9 cellular contexts compared by ENCODE assay signal in genomic region chr12:22627351-22627750, GRCh38. TPM values are rescaled to one million over a fixed set of nuclear protein-coding genes. Genes with fewer than 3 reads are reported as not detected.
A peak's percentile ranks its signal among the peaks of the same experiment; 100 is the strongest.
DNase-seq lines count a peak whose midpoint lies in the region; ATAC-seq, FAIRE-seq and TF ChIP-seq lines count a peak whose summit lies in the region.
"Had no signal": no experiment of that assay in that cellular context is flagged by ENCODE, and none has a peak within 500 bp of the region (broad histone marks: within the 10 kb centered on the region; RNA-seq: fewer than 3 reads in every experiment).

No MANE protein-coding gene starts in this region.

- peak overlapping the region; percentile 35 to 99 (median 84) for H3K27ac Mint-ChIP-seq in CD8-positive, alpha-beta memory T cell
- H3K27ac Mint-ChIP-seq in neural crest cell (ENCODE audit: unreplicated experiment) = no peak overlapping the region

- H3K36me3 ChIP-seq in CD8-positive, alpha-beta memory T cell (ENCODE audit: insufficient read depth, low read length) = no peaks in the 10 kb centered on the region
- H3K36me3 ChIP-seq in effector memory CD4-positive, alpha-beta T cell (ENCODE audit: control insufficient read depth, insufficient read depth, low read length) = no peaks in the 10 kb centered on the region

- peak overlapping the region; percentile 48 for H3K4me3 ChIP-seq in CD8-positive, alpha-beta memory T cell (ENCODE audit: low read length)
- peak overlapping the region; percentile 26 for H3K4me3 ChIP-seq in effector memory CD4-positive, alpha-beta T cell (ENCODE audit: insufficient read depth, low read depth, low read length, poor library complexity, severe bottlenecking)

- POLR2A ChIA-PET in CD8-positive, alpha-beta memory T cell (lab: Charles Lee) = interaction anchor here (0.8 kb wide), 1 partner anchor 83 kb away, joined by 4 read pairs; the partner anchor contains the start of gene C2CD5

- peaks cover 0 to 23% (median 0%) of the 10 kb centered on the region in 3 donors for H3K36me3 Mint-ChIP-seq in CD8-positive, alpha-beta memory T cell
- H3K36me3 Mint-ChIP-seq in neural crest cell (ENCODE audit: low read depth) = peaks cover 3% of the 10 kb centered on the region

- TF ChIP-seq CTCF in neural crest cell (conservative IDR thresholded peaks at IDR 0.05) = no peak

- CTCF ChIA-PET in CD8-positive, alpha-beta memory T cell (lab: Charles Lee) = interaction anchor here (1.0 kb wide), 2 partner anchors 96 to 168 kb away, joined by 3 read pairs; no protein-coding TSS in a partner anchor

- no peaks in the 10 kb centered on the region for H3K9me3 Mint-ChIP-seq in CD8-positive, alpha-beta memory T cell
- H3K9me3 Mint-ChIP-seq in neural crest cell = no peaks in the 10 kb centered on the region

- H3K27ac ChIP-seq in CD8-positive, alpha-beta memory T cell (ENCODE audit: low read depth, low read length) = peak overlapping the region; percentile 88
- peak overlapping the region; percentile 84 for H3K27ac ChIP-seq in effector memory CD4-positive, alpha-beta T cell (ENCODE audit: insufficient read depth, low read length, poor library complexity, severe bottlenecking)

- no peak for ATAC-seq in HG03460 (IDR thresholded peaks at IDR 0.05; ENCODE audit: unreplicated experiment)
- no peak for ATAC-seq in HG02588 (IDR thresholded peaks at IDR 0.05; ENCODE audit: unreplicated experiment)

- H3K4me1 ChIP-seq in CD8-positive, alpha-beta memory T cell (ENCODE audit: insufficient read depth, low read length) = peaks cover 21% of the 10 kb centered on the region
- H3K4me1 ChIP-seq in effector memory CD4-positive, alpha-beta T cell (ENCODE audit: control insufficient read depth, insufficient read depth, low read length, poor library complexity, severe bottlenecking) = peaks cover 9% of the 10 kb centered on the region

- no peaks in the 10 kb centered on the region for H3K9me3 ChIP-seq in CD8-positive, alpha-beta memory T cell (ENCODE audit: low read length)
- no peaks in the 10 kb centered on the region for H3K9me3 ChIP-seq in effector memory CD4-positive, alpha-beta T cell (ENCODE audit: control insufficient read depth, low read length)

- no peaks in the 10 kb centered on the region for H3K27me3 Mint-ChIP-seq in CD8-positive, alpha-beta memory T cell
- H3K27me3 Mint-ChIP-seq in neural crest cell (ENCODE audit: low read depth) = no peaks in the 10 kb centered on the region

- FAIRE-seq in frontal cortex (lab: Jason Lieb, UNC) = no peak

- DNase-seq in CD8-positive, alpha-beta memory T cell = no peak
- DNase-seq in NCI-H69 (lab: John Stamatoyannopoulos, UW) (peak; percentile 19), neural crest cell (ENCODE audit: low read depth, low spot score) (no peak), frontal cortex (ENCODE audit: low spot score in 2 of 2) (no peak), H4 (ENCODE audit: low spot score) (no peak)
- DNase-seq in effector memory CD4-positive, alpha-beta T cell = no peak
- DNase-seq: NCI-H2029 treated with DMSO at 0.1 percent for 48 hours had no signal

- no peaks in the 10 kb centered on the region for H3K27me3 ChIP-seq in CD8-positive, alpha-beta memory T cell (ENCODE audit: insufficient read depth, low read length, poor library complexity, severe bottlenecking)
- no peaks in the 10 kb centered on the region for H3K27me3 ChIP-seq in effector memory CD4-positive, alpha-beta T cell (replicated peaks; ENCODE audit: control insufficient read depth, insufficient read depth, low read length, poor library complexity, severe bottlenecking)

- H3K4me3 Mint-ChIP-seq in CD8-positive, alpha-beta memory T cell = peak overlapping the region; percentile 56 to 97 (median 92)
- peak overlapping the region; percentile 99 for H3K4me3 Mint-ChIP-seq in neural crest cell

- peaks cover 57 to 72% (median 67%) of the 10 kb centered on the region in 3 donors for H3K4me1 Mint-ChIP-seq in CD8-positive, alpha-beta memory T cell
- peaks cover 56% of the 10 kb centered on the region for H3K4me1 Mint-ChIP-seq in neural crest cell

RNA-seq across cellular contexts. Expression of gene ETNK1, which starts 2.4 kb away (rescaled TPM):
- 10 to 100 TPM; 76.7 to 78.4 TPM for total RNA-seq in CD8-positive, alpha-beta memory T cell
- polyA plus RNA-seq in CD8-positive, alpha-beta memory T cell = 18.4 TPM
- total RNA-seq in neural crest cell (105 and 117 TPM in 2 replicates), frontal cortex (156 TPM)
- 17.4 and 19.9 TPM in 2 replicates for total RNA-seq in H4 (2014; rRNA removed; shearing (Covaris generic))
